Comparison of ENCODE assay signal across 20 cellular contexts in genomic region chr4:37549003-37549402, GRCh38.
DNase-seq lines count a peak whose midpoint lies in the region; ATAC-seq, FAIRE-seq and TF ChIP-seq lines count a peak whose summit lies in the region.
"Had no signal": no experiment of that assay in that cellular context is flagged by ENCODE, and none has a peak within 500 bp of the region (broad histone marks: within the 10 kb centered on the region; RNA-seq: fewer than 3 reads in every experiment).

No MANE protein-coding gene starts in this region.

- no peaks in the 10 kb centered on the region for H3K36me3 ChIP-seq in GM23248 (ENCODE audit: low read depth)
- no peaks in the 10 kb centered on the region for H3K36me3 ChIP-seq in endothelial cell of umbilical vein (ENCODE audit: control insufficient read depth in 2 of 2, extremely low read depth in 1 of 2, insufficient read depth in 2 of 2, low read length in 2 of 2)
- H3K36me3 ChIP-seq in osteoblast (ENCODE audit: insufficient read depth, low read length), result no peaks in the 10 kb centered on the region
- H3K36me3 ChIP-seq: heart left ventricle had no signal

- peak; percentile 37 for FAIRE-seq in endothelial cell of umbilical vein (lab: Jason Lieb, UNC)

- no peak for TF ChIP-seq POLR2A in endothelial cell of umbilical vein (IDR thresholded peaks at IDR 0.05; ENCODE audit: low read depth, low read length)

- H3K27ac ChIP-seq in GM23248, result no peak overlapping the region
- peak overlapping the region; percentile 62 for H3K27ac ChIP-seq in endothelial cell of umbilical vein (ENCODE audit: insufficient read depth, low read depth, low read length)
- H3K27ac ChIP-seq in osteoblast (ENCODE audit: low read depth, low read length), result no peak overlapping the region
- H3K27ac ChIP-seq: heart left ventricle had no signal

- peaks cover 3% of the 10 kb centered on the region for H3K36me3 Mint-ChIP-seq in chondrocyte (ENCODE audit: low read depth)
- H3K36me3 Mint-ChIP-seq in activated CD8-positive, alpha-beta memory T cell treated with anti-CD3 and anti-CD28 coated beads, Interleukin-2, amount 10 ng/mL, durations not matched to agents 7 days and 5 days, result peaks cover 2% of the 10 kb centered on the region

- no peak overlapping the region for H3K4me3 ChIP-seq in GM23248
- no peak overlapping the region for H3K4me3 ChIP-seq in endothelial cell of umbilical vein (replicated peaks in 1 of 3; ENCODE audit: insufficient read depth in 1 of 3, low read depth in 1 of 3, low read length in 3 of 3)
- no peak overlapping the region for H3K4me3 ChIP-seq in osteoblast (ENCODE audit: insufficient read depth, low read length)
- H3K4me3 ChIP-seq: heart left ventricle had no signal

- POLR2A ChIA-PET in endothelial cell of umbilical vein (lab: Charles Lee), result interaction anchor here (0.7 kb wide), 1 partner anchor 118 kb away, joined by 3 read pairs; no protein-coding TSS in a partner anchor

- no TSS peak for BruUV-seq in endothelial cell of umbilical vein (replicated peaks; lab: Mats Ljungman, UMichigan)

- H3K4me3 Mint-ChIP-seq in chondrocyte (ENCODE audit: unreplicated experiment), result no peak overlapping the region
- no peak overlapping the region for H3K4me3 Mint-ChIP-seq in activated CD8-positive, alpha-beta memory T cell treated with anti-CD3 and anti-CD28 coated beads, Interleukin-2, amount 10 ng/mL, durations not matched to agents 7 days and 5 days
- H3K4me3 Mint-ChIP-seq: activated CD8-positive, alpha-beta T cell treated with anti-CD3 and anti-CD28 coated beads, Interleukin-2, amount 10 ng/mL, durations not matched to agents 7 days and 5 days; brain; CD4-positive, alpha-beta T cell; natural killer cell had no signal

- TF ChIP-seq CTCF in endothelial cell of umbilical vein (IDR thresholded peaks at IDR 0.05; ENCODE audit: extremely low read depth in 1 of 2, insufficient read depth in 1 of 2, low read depth in 1 of 2, low read length in 2 of 2) (no peak), osteoblast (IDR thresholded peaks at IDR 0.05; ENCODE audit: extremely low read depth, low read depth, low read length) (no peak), chondrocyte (IDR thresholded peaks at IDR 0.05) (no peak)

- H3K4me1 ChIP-seq in GM23248 (ENCODE audit: insufficient read depth) (no peaks in the 10 kb centered on the region), endothelial cell of umbilical vein (ENCODE audit: control insufficient read depth, extremely low read depth, insufficient read depth, low read length) (peaks cover 9% of the 10 kb centered on the region), osteoblast (ENCODE audit: insufficient read depth, low read length) (peaks cover 10% of the 10 kb centered on the region)
- H3K4me1 ChIP-seq: heart left ventricle had no signal

- no peaks in the 10 kb centered on the region for H3K9me1 ChIP-seq in endothelial cell of umbilical vein (replicated peaks; ENCODE audit: control insufficient read depth, extremely low read depth, insufficient read depth, low read length)

- no peak for ATAC-seq in activated CD8-positive, alpha-beta memory T cell treated with anti-CD3 and anti-CD28 coated beads, Interleukin-2, amount 10 ng/mL, durations not matched to agents 7 days and 5 days
- no peak for ATAC-seq in GM19397 (IDR thresholded peaks at IDR 0.05; ENCODE audit: unreplicated experiment)
- ATAC-seq: activated CD8-positive, alpha-beta T cell treated with anti-CD3 and anti-CD28 coated beads, Interleukin-2, amount 10 ng/mL, durations not matched to agents 7 days and 5 days; heart left ventricle; left colon; natural killer cell had no signal

- no peaks in the 10 kb centered on the region for H3F3A ChIP-seq in GM23248 (ENCODE audit: insufficient read depth)

- CTCF ChIA-PET in endothelial cell of umbilical vein (lab: Charles Lee), result interaction anchor here (0.7 to 2.0 kb wide), 9 partner anchors 11 to 502 kb away, joined by 3 to 14 read pairs (median 5); a partner anchor contains a TSS
- CTCF ChIA-PET in activated CD8-positive, alpha-beta memory T cell treated with anti-CD3 and anti-CD28 coated beads, Interleukin-2, amount 10 ng/mL, durations not matched to agents 7 days and 5 days (lab: Charles Lee), result no interaction called here

- H3K27me3 ChIP-seq in GM23248 (replicated peaks; ENCODE audit: insufficient read depth) (no peaks in the 10 kb centered on the region), endothelial cell of umbilical vein (ENCODE audit: control insufficient read depth in 2 of 2, insufficient read depth in 2 of 2, low read length in 2 of 2) (no peaks in the 10 kb centered on the region), osteoblast (ENCODE audit: insufficient read depth, low read length) (no peaks in the 10 kb centered on the region)
- H3K27me3 ChIP-seq: heart left ventricle had no signal

- WGBS in GM23248 (ENCODE audit: low coverage in 1 of 2, low lambda C conversion rate in 2 of 2, missing lambda C conversion rate in 2 of 2), 2 experiments, result 38 to 48% methylated on average over 6 of the region's 6 CpGs

- dilution Hi-C loops in endothelial cell of umbilical vein (cut with MboI; ENCODE audit: extremely low pct_ligation_motif_present, low sequenced_read_pairs), result no loop called here

- H3K9me3 ChIP-seq in GM23248 (ENCODE audit: low read depth) (no peaks in the 10 kb centered on the region), endothelial cell of umbilical vein (replicated peaks; ENCODE audit: control insufficient read depth, insufficient read depth, low read length) (no peaks in the 10 kb centered on the region), osteoblast (ENCODE audit: low read depth, low read length) (no peaks in the 10 kb centered on the region)

- in situ Hi-C loops in GM23248 (cut with MboI), result no loop called here

- intact Hi-C loops in endothelial cell of umbilical vein (cut with micrococcal nuclease), result loop anchor here (1.0 to 2.0 kb wide), 2 partner anchors 12 to 18 kb away; no protein-coding TSS in a partner anchor

- no peaks in the 10 kb centered on the region for H3K9me2 ChIP-seq in GM23248 (ENCODE audit: insufficient read depth)

- H2AFZ ChIP-seq in GM23248 (no peak overlapping the region), endothelial cell of umbilical vein (ENCODE audit: low read depth, low read length) (no peak overlapping the region), osteoblast (ENCODE audit: low read length) (no peak overlapping the region)

- H4K20me1 ChIP-seq in GM23248 (ENCODE audit: insufficient read depth), result no peaks in the 10 kb centered on the region
- no peaks in the 10 kb centered on the region for H4K20me1 ChIP-seq in endothelial cell of umbilical vein (replicated peaks; ENCODE audit: control insufficient read depth, extremely low read depth, insufficient read depth, low read length)
- no peaks in the 10 kb centered on the region for H4K20me1 ChIP-seq in osteoblast (ENCODE audit: insufficient read depth, low read length)

- no peak overlapping the region for H3K4me2 ChIP-seq in GM23248 (ENCODE audit: unreplicated experiment)
- H3K4me2 ChIP-seq in endothelial cell of umbilical vein (ENCODE audit: insufficient read depth, low read length), result no peak overlapping the region
- H3K4me2 ChIP-seq in osteoblast (ENCODE audit: insufficient read depth, low read length), result peak overlapping the region; percentile 28

- H3K27ac Mint-ChIP-seq in chondrocyte (ENCODE audit: unreplicated experiment), result no peak overlapping the region
- H3K27ac Mint-ChIP-seq in activated CD8-positive, alpha-beta memory T cell treated with anti-CD3 and anti-CD28 coated beads, Interleukin-2, amount 10 ng/mL, durations not matched to agents 7 days and 5 days, result no peak overlapping the region
- H3K27ac Mint-ChIP-seq: activated CD8-positive, alpha-beta T cell treated with anti-CD3 and anti-CD28 coated beads, Interleukin-2, amount 10 ng/mL, durations not matched to agents 7 days and 5 days; brain; CD4-positive, alpha-beta T cell; IgD-negative memory B cell; natural killer cell had no signal

- DNase-seq in GM23248, result peak; percentile 52
- DNase-seq in NCI-H226, result peak; percentile 77
- peak; percentile 50 for DNase-seq in endothelial cell of umbilical vein (ENCODE audit: low read depth, low spot score)
- no peak for DNase-seq in osteoblast (ENCODE audit: insufficient read length, low spot score, missing footprints)
- DNase-seq in chondrocyte (ENCODE audit: low spot score), result no peak
- no peak for DNase-seq in activated CD8-positive, alpha-beta memory T cell treated with anti-CD3 and anti-CD28 coated beads, Interleukin-2, amount 10 ng/mL, durations not matched to agents 7 days and 5 days
- DNase-seq: activated CD8-positive, alpha-beta T cell treated with anti-CD3 and anti-CD28 coated beads, Interleukin-2, amount 10 ng/mL, durations not matched to agents 7 days and 5 days; activated gamma-delta T cell treated with Interleukin-2 at 50 U/mL for 16 hours; CD4-positive, alpha-beta T cell; GDM1; heart left ventricle; left colon; natural killer cell; NCI-H146; NCI-H748 treated with DMSO at 0.1 percent for 48 hours; Right ventricle myocardium superior; stimulated activated CD4-positive, alpha-beta T cell treated with anti-CD3 and anti-CD28 coated beads, Interleukin-4, amount 100 ng/mL, for 1 hour had no signal

- peaks cover 32% of the 10 kb centered on the region for H3K9me3 Mint-ChIP-seq in chondrocyte (ENCODE audit: low read depth)
- H3K9me3 Mint-ChIP-seq in activated CD8-positive, alpha-beta memory T cell treated with anti-CD3 and anti-CD28 coated beads, Interleukin-2, amount 10 ng/mL, durations not matched to agents 7 days and 5 days (ENCODE audit: low read depth), result peaks cover 7% of the 10 kb centered on the region

- no peaks in the 10 kb centered on the region for H3K4me1 Mint-ChIP-seq in chondrocyte (ENCODE audit: low read depth)
- no peaks in the 10 kb centered on the region for H3K4me1 Mint-ChIP-seq in activated CD8-positive, alpha-beta memory T cell treated with anti-CD3 and anti-CD28 coated beads, Interleukin-2, amount 10 ng/mL, durations not matched to agents 7 days and 5 days
- H3K4me1 Mint-ChIP-seq: brain, IgD-negative memory B cell, natural killer cell had no signal

- H3K9ac ChIP-seq in GM23248 (no peak overlapping the region), endothelial cell of umbilical vein (replicated peaks; ENCODE audit: extremely low read depth, insufficient read depth, low read length) (no peak overlapping the region)

- no peaks in the 10 kb centered on the region for H3K27me3 Mint-ChIP-seq in chondrocyte (ENCODE audit: low read depth)
- H3K27me3 Mint-ChIP-seq in activated CD8-positive, alpha-beta memory T cell treated with anti-CD3 and anti-CD28 coated beads, Interleukin-2, amount 10 ng/mL, durations not matched to agents 7 days and 5 days, result peaks cover under 1% of the 10 kb centered on the region
- H3K27me3 Mint-ChIP-seq: brain; CD4-positive, alpha-beta T cell had no signal

- H3K79me2 ChIP-seq in GM23248 (ENCODE audit: insufficient read depth) (no peaks in the 10 kb centered on the region), endothelial cell of umbilical vein (ENCODE audit: control insufficient read depth, insufficient read depth, low read length) (no peaks in the 10 kb centered on the region), osteoblast (ENCODE audit: insufficient read depth, low read length) (no peaks in the 10 kb centered on the region)

TF ChIP-seq in endothelial cell of umbilical vein, 7 proteins besides CTCF, POLR2A, EP300 and RAD21 (continues in another document):
- TF ChIP-seq MAX (IDR thresholded peaks at IDR 0.05; ENCODE audit: insufficient read depth, insufficient read length), result no peak

Comparison
In these comparisons a context has a peak if more than half of its experiments do, and no peak if none do; other contexts are left out.
1. DNase-seq: peak in GM23248 (single experiment), NCI-H226 (single experiment) and endothelial cell of umbilical vein (single experiment); none in osteoblast (single experiment), chondrocyte (single experiment) and activated CD8-positive, alpha-beta memory T cell treated with anti-CD3 and anti-CD28 coated beads, Interleukin-2, amount 10 ng/mL, durations not matched to agents 7 days and 5 days (single experiment).